12 cellular contexts compared by ENCODE assay signal in the genomic region with DNA sequence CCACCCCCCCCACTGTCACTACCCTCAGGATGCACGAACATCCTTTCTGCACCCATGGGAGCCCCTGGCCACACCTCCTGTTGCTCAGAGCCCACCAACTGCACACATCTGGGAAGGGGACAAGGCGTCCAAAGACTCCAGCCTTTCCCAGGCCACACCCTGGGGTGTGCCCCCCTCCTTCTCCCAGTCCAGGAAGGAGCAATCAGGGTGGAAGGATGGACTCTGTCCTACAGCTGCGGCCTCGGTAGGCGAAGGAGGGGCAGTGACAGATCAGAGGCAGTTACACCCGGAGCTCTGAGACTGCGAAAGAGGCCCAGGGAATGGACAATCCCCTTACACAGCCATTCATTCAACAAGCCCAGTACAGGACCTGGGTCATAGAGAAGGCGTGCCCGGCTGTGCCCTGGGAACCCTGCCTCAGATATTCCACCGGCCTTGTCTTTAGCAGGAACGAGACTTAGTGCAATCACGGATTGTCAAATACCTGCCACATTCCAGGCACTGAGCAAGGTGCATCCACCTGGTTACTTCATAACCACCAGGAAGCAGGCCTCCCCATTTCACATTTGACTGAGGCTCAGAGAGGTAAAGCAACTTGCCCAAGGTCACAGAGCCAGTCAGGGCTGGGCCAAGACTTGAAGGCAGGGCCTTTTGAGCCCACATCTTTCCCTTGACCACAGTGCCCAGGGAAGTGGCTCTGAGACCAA. TPM values are rescaled to one million over a fixed set of nuclear protein-coding genes. Genes with fewer than 3 reads are reported as not detected.
DNase-seq lines count a peak whose midpoint lies in the region; ATAC-seq and TF ChIP-seq lines count a peak whose summit lies in the region.
"Had no signal": no experiment of that assay in that cellular context is flagged by ENCODE, and none has a peak within 500 bp of the region (broad histone marks: within the 10 kb centered on the region; RNA-seq: fewer than 3 reads in every experiment).

No MANE protein-coding gene starts in this region.

- H3K4me3 ChIP-seq in MG63 (no peak overlapping the region), fibroblast of lung (replicated peaks in 1 of 4; ENCODE audit: control extremely low read depth in 1 of 4, insufficient read depth in 1 of 4, low read depth in 3 of 4, low read length in 4 of 4) (no peak overlapping the region), upper lobe of left lung (no peak overlapping the region)

- H3K9me3 ChIP-seq in MG63 (no peaks in the 10 kb centered on the region), fibroblast of lung (ENCODE audit: control insufficient read depth, insufficient read depth, low read depth, low read length) (no peaks in the 10 kb centered on the region), upper lobe of left lung (no peaks in the 10 kb centered on the region)

- no peaks in the 10 kb centered on the region for H3K4me1 Mint-ChIP-seq in stimulated activated effector memory CD8-positive, alpha-beta T cell treated with anti-CD3 and anti-CD28 coated beads, Interleukin-12 subunit alpha, Interleukin-12 subunit beta, amount 100 ng/mL, for 72 hours

- no peaks in the 10 kb centered on the region for H3K27me3 ChIP-seq in MG63
- no peaks in the 10 kb centered on the region for H3K27me3 ChIP-seq in fibroblast of lung (ENCODE audit: control insufficient read depth, insufficient read depth, low read length)
- no peaks in the 10 kb centered on the region for H3K27me3 ChIP-seq in upper lobe of left lung

- H3K36me3 ChIP-seq in MG63 = peaks cover 73% of the 10 kb centered on the region
- H3K36me3 ChIP-seq in fibroblast of lung (ENCODE audit: control insufficient read depth, insufficient read depth, low read length) = peaks cover 2% of the 10 kb centered on the region
- H3K36me3 ChIP-seq in upper lobe of left lung = no peaks in the 10 kb centered on the region

- H3K4me1 ChIP-seq in fibroblast of lung (ENCODE audit: control insufficient read depth, extremely low read depth, insufficient read depth, low read length) (peaks cover 57% of the 10 kb centered on the region), upper lobe of left lung (peaks cover 56 to 68% (median 61%) of the 10 kb centered on the region in 4 donors)

- H3K27ac Mint-ChIP-seq in stimulated activated effector memory CD8-positive, alpha-beta T cell treated with anti-CD3 and anti-CD28 coated beads, Interleukin-12 subunit alpha, Interleukin-12 subunit beta, amount 100 ng/mL, for 72 hours = no peak overlapping the region

- H3K27ac ChIP-seq in fibroblast of lung (ENCODE audit: insufficient read depth, low read length) (peak overlapping the region; percentile 95), upper lobe of left lung (peak overlapping the region; percentile 64 to 85 (median 78))

- no peaks in the 10 kb centered on the region for H3K36me3 Mint-ChIP-seq in stimulated activated effector memory CD8-positive, alpha-beta T cell treated with anti-CD3 and anti-CD28 coated beads, Interleukin-12 subunit alpha, Interleukin-12 subunit beta, amount 100 ng/mL, for 72 hours

- 36 to 40% methylated on average over 4 to 12 of the region's 12 CpGs for WGBS in upper lobe of left lung, 2 donors

- peak overlapping the region; percentile 53 for H3K9ac ChIP-seq in fibroblast of lung (ENCODE audit: insufficient read depth, low read length)

- no peak overlapping the region for H2AFZ ChIP-seq in fibroblast of lung (ENCODE audit: low read length)

- H3K9me3 Mint-ChIP-seq in stimulated activated effector memory CD8-positive, alpha-beta T cell treated with anti-CD3 and anti-CD28 coated beads, Interleukin-12 subunit alpha, Interleukin-12 subunit beta, amount 100 ng/mL, for 72 hours = no peaks in the 10 kb centered on the region

- no peak for TF ChIP-seq CTCF in fibroblast of lung (conservative IDR thresholded peaks at IDR 0.05 in 1 of 2, IDR thresholded peaks at IDR 0.05 in 1 of 2; ENCODE audit: low read depth in 1 of 2, low read length in 2 of 2)
- no peak for TF ChIP-seq CTCF in upper lobe of left lung (IDR thresholded peaks at IDR 0.05)

- H3K4me2 ChIP-seq in fibroblast of lung (ENCODE audit: extremely low read depth, insufficient read depth, low read length) = peak overlapping the region; percentile 59

- H3K79me2 ChIP-seq in fibroblast of lung (ENCODE audit: control insufficient read depth, insufficient read depth, low read length) = peaks cover 64% of the 10 kb centered on the region

- ATAC-seq in upper lobe of left lung (ENCODE audit: low FRiP score in 2 of 2) (peak; percentile 1 to 80), GM21723 (IDR thresholded peaks at IDR 0.05; ENCODE audit: unreplicated experiment) (no peak)
- ATAC-seq in stimulated activated effector memory CD8-positive, alpha-beta T cell treated with anti-CD3 and anti-CD28 coated beads, Interleukin-12 subunit alpha, Interleukin-12 subunit beta, amount 100 ng/mL, for 72 hours = no peak

- H4K20me1 ChIP-seq in fibroblast of lung (ENCODE audit: control insufficient read depth, extremely low read depth, insufficient read depth, low read length) = no peaks in the 10 kb centered on the region

- DNase-seq in MG63 (peak; percentile 43), fibroblast of lung (ENCODE audit: low read depth in 2 of 2) (peak in 1 of 2 donors; percentile 65), myocyte (ENCODE audit: low read depth) (peak; percentile 85), upper lobe of left lung (no peak), DMS79 (lab: John Stamatoyannopoulos, UW) (no peak)
- DNase-seq in stimulated activated effector memory CD8-positive, alpha-beta T cell treated with anti-CD3 and anti-CD28 coated beads, Interleukin-12 subunit alpha, Interleukin-12 subunit beta, amount 100 ng/mL, for 72 hours (ENCODE audit: low spot score in 2 of 2) = no peak
- DNase-seq: activated CD4-positive, alpha-beta T cell treated with anti-CD3 and anti-CD28 coated beads for 48 hours; activated gamma-delta T cell treated with Interleukin-2 at 50 U/mL for 16 hours; NCI-H69; posterior cingulate gyrus had no signal

- TF ChIP-seq EP300 in upper lobe of left lung (IDR thresholded peaks at IDR 0.05) = no peak

- no peak overlapping the region for H3K4me3 Mint-ChIP-seq in stimulated activated effector memory CD8-positive, alpha-beta T cell treated with anti-CD3 and anti-CD28 coated beads, Interleukin-12 subunit alpha, Interleukin-12 subunit beta, amount 100 ng/mL, for 72 hours

- no peak for TF ChIP-seq POLR2A in upper lobe of left lung (IDR thresholded peaks at IDR 0.05)

RNA-seq across cellular contexts. Expression of a gene that starts 9.4 kb away (rescaled TPM):
- 28.0 and 70.4 TPM in 2 replicates for total RNA-seq in MG63 (2014; rRNA removed; shearing (Covaris generic); ENCODE audit: low replicate concordance)
- total RNA-seq in fibroblast of lung (49.8 and 88.4 TPM in 2 replicates), myocyte (221 and 384 TPM in 2 replicates), upper lobe of left lung (100 to 1,000 TPM; 104 to 433 (median 227) TPM)
- polyA plus RNA-seq in fibroblast of lung = 21.2 and 40.7 TPM in 2 replicates
- polyA plus RNA-seq in fibroblast of lung (2012) = 91.8 and 196 TPM in 2 replicates
- polyA minus RNA-seq in fibroblast of lung (ENCODE audit: low replicate concordance) = 177 and 384 TPM in 2 replicates
- 653 TPM for polyA plus RNA-seq in myocyte (2012)

RNA-seq across cellular contexts. Expression of a gene that starts 49.1 kb away (rescaled TPM):
- total RNA-seq in MG63 (2014; rRNA removed; shearing (Covaris generic); ENCODE audit: low replicate concordance) = not detected in 2 replicates
- total RNA-seq in fibroblast of lung = not detected in 2 replicates
- not detected in 2 replicates for polyA plus RNA-seq in fibroblast of lung
- not detected in 2 replicates for polyA plus RNA-seq in fibroblast of lung (2012)
- not detected in 2 replicates for polyA minus RNA-seq in fibroblast of lung (ENCODE audit: low replicate concordance)
- total RNA-seq in myocyte = not detected in 2 replicates
- not detected for polyA plus RNA-seq in myocyte (2012)
- total RNA-seq in upper lobe of left lung = 1 to 10 TPM in 2 of 6 donors, not detected in 4; 5.3 to 9.7 TPM
- total RNA-seq: M059J had no signal

Comparison
In these comparisons a context has a peak if more than half of its experiments do, and no peak if none do; other contexts are left out.
1. DNase-seq: peak in MG63 (single experiment) and myocyte (single experiment); none in upper lobe of left lung (0 of 2), stimulated activated effector memory CD8-positive, alpha-beta T cell treated with anti-CD3 and anti-CD28 coated beads, Interleukin-12 subunit alpha, Interleukin-12 subunit beta, amount 100 ng/mL, for 72 hours (0 of 2) and DMS79 (single experiment).
2. ATAC-seq: peak in upper lobe of left lung (2 of 2); none in GM21723 (single experiment) and stimulated activated effector memory CD8-positive, alpha-beta T cell treated with anti-CD3 and anti-CD28 coated beads, Interleukin-12 subunit alpha, Interleukin-12 subunit beta, amount 100 ng/mL, for 72 hours (single experiment).